ENCODE assay signal across 10 cellular contexts in genomic region chr20:63640686-63641085, GRCh38. TPM values are rescaled to one million over a fixed set of nuclear protein-coding genes. Genes with fewer than 3 reads are reported as not detected.
DNase-seq lines count a peak whose midpoint lies in the region; ATAC-seq and TF ChIP-seq lines count a peak whose summit lies in the region.
"Not testable (repeated sequence)": the region's sequence is repeated elsewhere in the genome, so short reads cannot be mapped to it uniquely, and the experiment has no call there.
"Had no signal": no experiment of that assay in that cellular context is flagged by ENCODE, and none has a peak within 500 bp of the region (broad histone marks: within the 10 kb centered on the region; RNA-seq: fewer than 3 reads in every experiment).

No MANE protein-coding gene starts in this region.

- H3K9me3 Mint-ChIP-seq in activated CD8-positive, alpha-beta T cell treated with anti-CD3 and anti-CD28 coated beads for 36 hours; activated naive CD4-positive, alpha-beta T cell treated with anti-CD3 and anti-CD28 coated beads, Interleukin-2, amount 10 ng/mL, durations not matched to agents 7 days and 5 days; naive thymus-derived CD4-positive, alpha-beta T cell; stimulated activated naive CD8-positive, alpha-beta T cell treated with anti-CD3 and anti-CD28 coated beads, Interleukin-15, Interleukin-2, amounts not matched to agents 100 ng/mL and 50 ng/mL, for 24 hours: not testable (repeated sequence)

- TF ChIP-seq POLR2A in esophagus squamous epithelium (IDR thresholded peaks at IDR 0.05): not testable (repeated sequence)

- peak overlapping the region; percentile 51 for H3K4me3 ChIP-seq in GM12865 (ENCODE audit: low read depth, low read length)
- H3K4me3 ChIP-seq in PC-3 (ENCODE audit: low read length): peak overlapping the region; percentile 49
- H3K4me3 ChIP-seq in esophagus squamous epithelium: peak overlapping the region; percentile 3 to 70 (median 60)
- H3K4me3 ChIP-seq in naive thymus-derived CD4-positive, alpha-beta T cell (ENCODE audit: low read length): peak overlapping the region; percentile 94

- DNase-seq in GM12865 (ENCODE audit: low read depth); PC-3; esophagus squamous epithelium (lab: John Stamatoyannopoulos, UW): not testable (repeated sequence)
- DNase-seq in activated CD8-positive, alpha-beta T cell treated with anti-CD3 and anti-CD28 coated beads for 36 hours: peak; percentile 43
- peak; percentile 51 for DNase-seq in activated naive CD4-positive, alpha-beta T cell treated with anti-CD3 and anti-CD28 coated beads, Interleukin-2, amount 10 ng/mL, durations not matched to agents 7 days and 5 days
- DNase-seq in naive thymus-derived CD4-positive, alpha-beta T cell: peak in 1 of 9 donors; percentile 35

- not testable (repeated sequence) for ATAC-seq in PC-3; activated CD8-positive, alpha-beta T cell treated with anti-CD3 and anti-CD28 coated beads for 36 hours; naive thymus-derived CD4-positive, alpha-beta T cell

- BruUV-seq in PC-3 (replicated peaks; lab: Mats Ljungman, UMichigan): not testable (repeated sequence)

- H3K27ac ChIP-seq in PC-3 (ENCODE audit: low read length): not testable (repeated sequence)
- peak overlapping the region; percentile 43 to 75 (median 62) for H3K27ac ChIP-seq in esophagus squamous epithelium
- H3K27ac ChIP-seq in naive thymus-derived CD4-positive, alpha-beta T cell (ENCODE audit: low read depth, low read length): peak overlapping the region; percentile 78

- H3K4me3 Mint-ChIP-seq in activated CD8-positive, alpha-beta T cell treated with anti-CD3 and anti-CD28 coated beads for 36 hours: peak overlapping the region; percentile 79
- peak overlapping the region; percentile 91 for H3K4me3 Mint-ChIP-seq in activated naive CD4-positive, alpha-beta T cell treated with anti-CD3 and anti-CD28 coated beads, Interleukin-2, amount 10 ng/mL, durations not matched to agents 7 days and 5 days
- H3K4me3 Mint-ChIP-seq in naive thymus-derived CD4-positive, alpha-beta T cell: peak overlapping the region; percentile 73 to 97 (median 93)
- peak overlapping the region; percentile 87 for H3K4me3 Mint-ChIP-seq in stimulated activated naive CD8-positive, alpha-beta T cell treated with anti-CD3 and anti-CD28 coated beads, Interleukin-15, Interleukin-2, amounts not matched to agents 100 ng/mL and 50 ng/mL, for 24 hours

- WGBS in esophagus squamous epithelium, 2 donors: no CpG with 5 or more reads among the region's 17 CpGs

- not testable (repeated sequence) for TF ChIP-seq CTCF in GM12865 (IDR thresholded peaks at IDR 0.05; ENCODE audit: insufficient read depth, low read depth, low read length, missing control alignments); PC-3 (conservative IDR thresholded peaks at IDR 0.05; ENCODE audit: low read depth, low read length); activated CD8-positive, alpha-beta T cell treated with anti-CD3 and anti-CD28 coated beads for 36 hours (IDR thresholded peaks at IDR 0.05); esophagus squamous epithelium (IDR thresholded peaks at IDR 0.05)

- not testable (repeated sequence) for H3K79me2 ChIP-seq in PC-3 (ENCODE audit: low read length)

- H4K20me1 ChIP-seq in PC-3 (ENCODE audit: low read length): not testable (repeated sequence)

- H3K36me3 ChIP-seq in PC-3 (ENCODE audit: low read depth, low read length); esophagus squamous epithelium; naive thymus-derived CD4-positive, alpha-beta T cell (ENCODE audit: control insufficient read depth in 2 of 3, insufficient read depth in 3 of 3, low read length in 3 of 3): not testable (repeated sequence)

- H3K9ac ChIP-seq in PC-3 (ENCODE audit: low read length): peak overlapping the region; percentile 68; the same call in 1 of the 2 replicates

- not testable (repeated sequence) for H3K27me3 Mint-ChIP-seq in activated CD8-positive, alpha-beta T cell treated with anti-CD3 and anti-CD28 coated beads for 36 hours; activated naive CD4-positive, alpha-beta T cell treated with anti-CD3 and anti-CD28 coated beads, Interleukin-2, amount 10 ng/mL, durations not matched to agents 7 days and 5 days; naive thymus-derived CD4-positive, alpha-beta T cell; stimulated activated naive CD8-positive, alpha-beta T cell treated with anti-CD3 and anti-CD28 coated beads, Interleukin-15, Interleukin-2, amounts not matched to agents 100 ng/mL and 50 ng/mL, for 24 hours

- not testable (repeated sequence) for H3F3A ChIP-seq in PC-3 (ENCODE audit: low read length, unreplicated experiment)

- CTCF ChIA-PET in PC-3 (lab: Charles Lee): interaction anchor here (1.5 to 1.9 kb wide), 3 partner anchors 42 to 224 kb away, joined by 3 to 76 read pairs (median 9); partner anchors contain the start of genes PTK6 and TPD52L2
- CTCF ChIA-PET in activated CD8-positive, alpha-beta T cell treated with anti-CD3 and anti-CD28 coated beads for 36 hours (lab: Charles Lee): interaction anchor here (2.3 to 2.5 kb wide), 2 partner anchors 13 kb away, joined by 13 to 16 read pairs; partner anchors contain the start of genes GMEB2 and STMN3
- CTCF ChIA-PET in activated naive CD4-positive, alpha-beta T cell treated with anti-CD3 and anti-CD28 coated beads, Interleukin-2, amount 10 ng/mL, durations not matched to agents 7 days and 5 days (lab: Charles Lee): interaction anchor here (1.6 to 3.2 kb wide), 2 partner anchors 13 to 48 kb away, joined by 3 to 17 read pairs; partner anchors contain the start of gene GMEB2
- CTCF ChIA-PET in naive thymus-derived CD4-positive, alpha-beta T cell (lab: Charles Lee): interaction anchor here (2.4 kb wide), 1 partner anchor 9 kb away, joined by 13 read pairs; no protein-coding TSS in a partner anchor

- H3K4me2 ChIP-seq in PC-3 (ENCODE audit: low read length): peak overlapping the region; percentile 84

- H3K27ac Mint-ChIP-seq in activated CD8-positive, alpha-beta T cell treated with anti-CD3 and anti-CD28 coated beads for 36 hours: peak overlapping the region; percentile 99
- peak overlapping the region; percentile 100 for H3K27ac Mint-ChIP-seq in activated naive CD4-positive, alpha-beta T cell treated with anti-CD3 and anti-CD28 coated beads, Interleukin-2, amount 10 ng/mL, durations not matched to agents 7 days and 5 days
- H3K27ac Mint-ChIP-seq in naive thymus-derived CD4-positive, alpha-beta T cell: peak overlapping the region in 8 of 9 donors; percentile 75 to 100 (median 98)
- H3K27ac Mint-ChIP-seq in stimulated activated naive CD8-positive, alpha-beta T cell treated with anti-CD3 and anti-CD28 coated beads, Interleukin-15, Interleukin-2, amounts not matched to agents 100 ng/mL and 50 ng/mL, for 24 hours: peak overlapping the region; percentile 61

- H3K36me3 Mint-ChIP-seq in activated CD8-positive, alpha-beta T cell treated with anti-CD3 and anti-CD28 coated beads for 36 hours (ENCODE audit: low read depth); naive thymus-derived CD4-positive, alpha-beta T cell; stimulated activated naive CD8-positive, alpha-beta T cell treated with anti-CD3 and anti-CD28 coated beads, Interleukin-15, Interleukin-2, amounts not matched to agents 100 ng/mL and 50 ng/mL, for 24 hours (ENCODE audit: low read depth): not testable (repeated sequence)
- H3K36me3 Mint-ChIP-seq in activated naive CD4-positive, alpha-beta T cell treated with anti-CD3 and anti-CD28 coated beads, Interleukin-2, amount 10 ng/mL, durations not matched to agents 7 days and 5 days: peaks cover 12% of the 10 kb centered on the region

- POLR2A ChIA-PET in PC-3 (lab: Charles Lee; ENCODE audit: unreplicated experiment): interaction anchor here (0.6 to 1.8 kb wide), 2 partner anchors 14 to 333 kb away, joined by 7 to 9 read pairs; partner anchors contain the start of gene GMEB2
- POLR2A ChIA-PET in activated CD8-positive, alpha-beta T cell treated with anti-CD3 and anti-CD28 coated beads for 36 hours (lab: Charles Lee): interaction anchor here (0.7 to 5.8 kb wide), 3 partner anchors 10 to 18 kb away, joined by 3 to 57 read pairs (median 3); partner anchors contain the start of genes GMEB2 and RTEL1
- POLR2A ChIA-PET in naive thymus-derived CD4-positive, alpha-beta T cell (lab: Charles Lee): interaction anchor here (0.8 to 10.8 kb wide), 11 partner anchors 11 to 339 kb away, joined by 3 to 552 read pairs (median 13); partner anchors contain the start of genes GMEB2, LIME1, PPDPF and PRPF6

- H3K9me2 ChIP-seq in PC-3 (replicated peaks; ENCODE audit: low read length): not testable (repeated sequence)

- peaks cover 28% of the 10 kb centered on the region for H3K4me1 Mint-ChIP-seq in activated CD8-positive, alpha-beta T cell treated with anti-CD3 and anti-CD28 coated beads for 36 hours (ENCODE audit: low read depth)
- H3K4me1 Mint-ChIP-seq in activated naive CD4-positive, alpha-beta T cell treated with anti-CD3 and anti-CD28 coated beads, Interleukin-2, amount 10 ng/mL, durations not matched to agents 7 days and 5 days: peaks cover 43% of the 10 kb centered on the region
- peaks cover 19 to 46% (median 32%) of the 10 kb centered on the region in 7 donors for H3K4me1 Mint-ChIP-seq in naive thymus-derived CD4-positive, alpha-beta T cell
- H3K4me1 Mint-ChIP-seq in stimulated activated naive CD8-positive, alpha-beta T cell treated with anti-CD3 and anti-CD28 coated beads, Interleukin-15, Interleukin-2, amounts not matched to agents 100 ng/mL and 50 ng/mL, for 24 hours (ENCODE audit: low read depth): peaks cover 44% of the 10 kb centered on the region

- not testable (repeated sequence) for H3K4me1 ChIP-seq in PC-3 (ENCODE audit: insufficient read depth, low read length)
- peaks cover 11 to 38% (median 17%) of the 10 kb centered on the region in 3 donors for H3K4me1 ChIP-seq in esophagus squamous epithelium
- peaks cover 27 to 31% of the 10 kb centered on the region in 2 donors for H3K4me1 ChIP-seq in naive thymus-derived CD4-positive, alpha-beta T cell (ENCODE audit: control insufficient read depth in 2 of 2, insufficient read depth in 2 of 2, low read length in 2 of 2)

- not testable (repeated sequence) for H3K9me3 ChIP-seq in PC-3 (ENCODE audit: low read length); esophagus squamous epithelium; naive thymus-derived CD4-positive, alpha-beta T cell (ENCODE audit: control insufficient read depth in 2 of 3, low read length in 3 of 3)

- H2AFZ ChIP-seq in PC-3 (ENCODE audit: low read length): not testable (repeated sequence)

- intact Hi-C loops in PC-3 (cut with micrococcal nuclease): loop anchor here (5.0 kb wide), 2 partner anchors 58 to 103 kb away; partner anchors contain the start of gene PTK6
- intact Hi-C loops in activated CD8-positive, alpha-beta T cell treated with anti-CD3 and anti-CD28 coated beads for 36 hours (cut with micrococcal nuclease); esophagus squamous epithelium (cut with DNase I); naive thymus-derived CD4-positive, alpha-beta T cell (cut with micrococcal nuclease): not testable (repeated sequence)

- H3K27me3 ChIP-seq in PC-3 (ENCODE audit: low read length); esophagus squamous epithelium; naive thymus-derived CD4-positive, alpha-beta T cell (ENCODE audit: control insufficient read depth in 2 of 2, insufficient read depth in 2 of 2, low read length in 2 of 2): not testable (repeated sequence)

RNA-seq across cellular contexts. Expression of gene STMN3, which starts 12.5 kb away (rescaled TPM):
- total RNA-seq in PC-3 (2014; rRNA removed): 15.8 and 24.5 TPM in 2 replicates
- 10 to 100 TPM; 17.8 to 18.4 TPM for total RNA-seq in activated CD8-positive, alpha-beta T cell treated with anti-CD3 and anti-CD28 coated beads for 36 hours
- total RNA-seq in esophagus squamous epithelium: 1 to 10 TPM; 1.9 to 8.4 (median 4.5) TPM
- total RNA-seq in naive thymus-derived CD4-positive, alpha-beta T cell: 100 to 1,000 TPM in 2 of 5 experiments, 10 to 100 TPM in 3; 34.2 to 122 (median 70.3) TPM
- polyA plus RNA-seq in naive thymus-derived CD4-positive, alpha-beta T cell: 10 to 100 TPM; 33.5 to 37.0 TPM

RNA-seq across cellular contexts. Expression of gene GMEB2, which starts 13.8 kb away (rescaled TPM):
- total RNA-seq in PC-3 (2014; rRNA removed) (13.7 and 21.9 TPM in 2 replicates), esophagus squamous epithelium (10 to 100 TPM in 3 of 4 donors, 1 to 10 TPM in 1; 7.2 to 12.0 (median 11.0) TPM)
- 10 to 100 TPM; 16.2 to 16.3 TPM for total RNA-seq in activated CD8-positive, alpha-beta T cell treated with anti-CD3 and anti-CD28 coated beads for 36 hours
- 10 to 100 TPM; 17.4 to 30.2 (median 24.6) TPM for total RNA-seq in naive thymus-derived CD4-positive, alpha-beta T cell
- polyA plus RNA-seq in naive thymus-derived CD4-positive, alpha-beta T cell: 10 to 100 TPM; 11.0 to 21.9 TPM

RNA-seq across cellular contexts. Expression of gene RTEL1, which starts 17.4 kb away (rescaled TPM):
- 43.0 and 56.2 TPM in 2 replicates for total RNA-seq in PC-3 (2014; rRNA removed)
- 10 to 100 TPM; 37.4 to 39.1 TPM for total RNA-seq in activated CD8-positive, alpha-beta T cell treated with anti-CD3 and anti-CD28 coated beads for 36 hours
- total RNA-seq in esophagus squamous epithelium: 10 to 100 TPM in 2 of 4 donors, 1 to 10 TPM in 2; 6.4 to 22.7 (median 12.8) TPM
- 10 to 100 TPM; 28.4 to 47.2 (median 32.4) TPM for total RNA-seq in naive thymus-derived CD4-positive, alpha-beta T cell
- polyA plus RNA-seq in naive thymus-derived CD4-positive, alpha-beta T cell: 1 to 10 TPM; 1.9 to 8.6 TPM

RNA-seq across cellular contexts. Expression of gene TNFRSF6B, which starts 55.8 kb away (rescaled TPM):
- 41.6 and 59.0 TPM in 2 replicates for total RNA-seq in PC-3 (2014; rRNA removed)
- not detected for total RNA-seq in activated CD8-positive, alpha-beta T cell treated with anti-CD3 and anti-CD28 coated beads for 36 hours
- total RNA-seq in esophagus squamous epithelium: 10 to 100 TPM in 3 of 4 donors, 1 to 10 TPM in 1; 2.5 to 15.2 (median 10.6) TPM
- under 1 TPM in 1 of 5 experiments, not detected in 4; 0.74 TPM for total RNA-seq in naive thymus-derived CD4-positive, alpha-beta T cell
- polyA plus RNA-seq in naive thymus-derived CD4-positive, alpha-beta T cell: under 1 TPM in 1 of 2 donors, not detected in 1; 0.22 TPM
- total RNA-seq: Calu3, endodermal cell had no signal
- polyA plus RNA-seq: GM23338 had no signal
